8 cellular contexts compared by ENCODE assay signal in genomic region chr13:79124183-79124582, GRCh38.
"Had no signal": no experiment of that assay in that cellular context is flagged by ENCODE, and none has a peak within 500 bp of the region (broad histone marks: within the 10 kb centered on the region; RNA-seq: fewer than 3 reads in every experiment).

No MANE protein-coding gene starts in this region.

- H3K27ac Mint-ChIP-seq: HFFc6, IgD-negative memory B cell had no signal

- H3K27ac ChIP-seq: HL-60 had no signal

- ATAC-seq: HCT116, HepG2 had no signal

- DNase-seq: GOT3, H7, HFFc6 had no signal

- H3K27me3 Mint-ChIP-seq: IgD-negative memory B cell had no signal

- H3K36me3 ChIP-seq: HAP-1 had no signal

- H3K36me3 Mint-ChIP-seq: IgD-negative memory B cell had no signal

- H3K4me3 Mint-ChIP-seq: HFFc6, IgD-negative memory B cell had no signal

- H3K4me3 ChIP-seq: HAP-1 had no signal

- H3K4me1 ChIP-seq: HAP-1 had no signal
